In genomic region chr1:156740679-156741612, GRCh38 we compare ENCODE assay signal across 8 cellular contexts. TPM values are rescaled to one million over a fixed set of nuclear protein-coding genes. Genes with fewer than 3 reads are reported as not detected.
DNase-seq lines count a peak whose midpoint lies in the region; ATAC-seq lines count a peak whose summit lies in the region.

Gene MRPL24 (minus strand): TSS chr1:156741088. CDS start chr1:156738704, 2,384 bp downstream.

- H3K4me1 Mint-ChIP-seq in IgD-negative memory B cell, result peaks cover 13 to 30% (median 19%) of the 10 kb centered on the region in 3 donors

- peak; percentile 79 for ATAC-seq in GM21529 (IDR thresholded peaks at IDR 0.05; ENCODE audit: unreplicated experiment)

- H3K27ac Mint-ChIP-seq in IgD-negative memory B cell, result peak within 1 kb of the TSS; percentile 89 to 98 (median 96)

- H3K36me3 Mint-ChIP-seq in IgD-negative memory B cell, result peaks cover 6% of the 10 kb centered on the region

- DNase-seq in DMS 273 treated with DMSO at 0.1 percent for 48 hours (lab: John Stamatoyannopoulos, UW) (peak; percentile 100), OCI-M2 (lab: John Stamatoyannopoulos, UW; ENCODE audit: unreplicated experiment) (peak; percentile 88), activated T-cell treated with anti-CD3 and anti-CD28 coated beads for 4 hours (peak; percentile 92), epidermal melanocyte (ENCODE audit: insufficient read length, low spot score) (peak; percentile 98), middle frontal gyrus (ENCODE audit: extremely low spot score, low spot score) (peak; percentile 99)
- peak; percentile 90 to 93 for DNase-seq in stimulated activated CD8-positive, alpha-beta memory T cell treated with anti-CD3 and anti-CD28 coated beads, Interleukin-2, amount 100 ng/mL, for 48 hours (ENCODE audit: low read depth in 2 of 2)

- peak within 1 kb of the TSS; percentile 94 to 99 (median 97) for H3K4me3 Mint-ChIP-seq in IgD-negative memory B cell

- H3K27me3 Mint-ChIP-seq in IgD-negative memory B cell, result no peaks in the 10 kb centered on the region

- no peaks in the 10 kb centered on the region for H3K9me3 Mint-ChIP-seq in IgD-negative memory B cell

RNA-seq across cellular contexts. Expression of gene MRPL24, which starts in this region (rescaled TPM):
- 93.7 TPM for polyA plus RNA-seq in IgD-negative memory B cell

Comparison
In these comparisons a context has a peak if more than half of its experiments do, and no peak if none do; other contexts are left out.
1. Peak in every context shown above with its lines: DNase-seq and ATAC-seq.